In genomic region chr20:38307371-38308046, GRCh38 we compare ENCODE assay signal across 15 cellular contexts. TPM values are rescaled to one million over a fixed set of nuclear protein-coding genes. Genes with fewer than 3 reads are reported as not detected.
DNase-seq lines count a peak whose midpoint lies in the region; ATAC-seq, FAIRE-seq and TF ChIP-seq lines count a peak whose summit lies in the region.
"Had no signal": no experiment of that assay in that cellular context is flagged by ENCODE, and none has a peak within 500 bp of the region (broad histone marks: within the 10 kb centered on the region; RNA-seq: fewer than 3 reads in every experiment).

No MANE protein-coding gene starts in this region.

- BruUV-seq in MCF 10A (replicated peaks; lab: Mats Ljungman, UMichigan) (no TSS peak), HepG2 (replicated peaks; lab: Mats Ljungman, UMichigan) (no TSS peak)

- no peak overlapping the region for H3K4me3 Mint-ChIP-seq in MCF 10A (ENCODE audit: unreplicated experiment)
- no peak overlapping the region for H3K4me3 Mint-ChIP-seq in natural killer cell treated with Interleukin-12 subunit alpha and Interleukin-12 subunit beta and Interleukin-15 and Interleukin-18, amount 100 ng/mL, for 72 hours
- H3K4me3 Mint-ChIP-seq: activated naive CD4-positive, alpha-beta T cell treated with anti-CD3 and anti-CD28 coated beads, Interleukin-2, amount 50 U/mL, for 24 hours had no signal

- no peak overlapping the region for H3K9ac ChIP-seq in HepG2 (ENCODE audit: insufficient read depth, low read depth, low read length)
- H3K9ac ChIP-seq: KMS-11 had no signal

- DNase-seq in MCF 10A (ENCODE audit: unreplicated experiment) (peak; percentile 11), breast epithelium (ENCODE audit: low spot score in 2 of 2) (no peak), RKO (ENCODE audit: low spot score) (peak; percentile 39), fibroblast of mammary gland (ENCODE audit: low read depth) (peak; percentile 74), HAP-1 (ENCODE audit: low spot score in 2 of 2) (no peak), HepG2 (ENCODE audit: low spot score) (no peak), midbrain (lab: John Stamatoyannopoulos, UW) (no peak)
- no peak for DNase-seq in natural killer cell treated with Interleukin-12 subunit alpha and Interleukin-12 subunit beta and Interleukin-15 and Interleukin-18, amount 100 ng/mL, for 72 hours (ENCODE audit: low spot score)
- DNase-seq: DMS53; stimulated activated CD4-positive, alpha-beta T cell treated with anti-CD3 and anti-CD28 coated beads, Interleukin-2, amount 100 ng/mL, for 24 hours; trophoblast cell had no signal

- no peak for ATAC-seq in HepG2
- ATAC-seq in natural killer cell treated with Interleukin-12 subunit alpha and Interleukin-12 subunit beta and Interleukin-15 and Interleukin-18, amount 100 ng/mL, for 72 hours, result no peak

- TF ChIP-seq POLR2A in breast epithelium (IDR thresholded peaks at IDR 0.05) (no peak), HepG2 (IDR thresholded peaks at IDR 0.05; ENCODE audit: insufficient read depth in 1 of 2, low read depth in 2 of 2, low read length in 2 of 2) (no peak)

- no peaks in the 10 kb centered on the region for H4K20me1 ChIP-seq in HepG2 (ENCODE audit: insufficient read depth, low read length)

- H3K27ac ChIP-seq in breast epithelium (no peak overlapping the region), HepG2 (ENCODE audit: extremely low read length, insufficient read depth, low read length) (no peak overlapping the region)
- H3K27ac ChIP-seq: KMS-11 had no signal

- FAIRE-seq in HepG2 (lab: Jason Lieb, UNC), result no peak

- no peaks in the 10 kb centered on the region for H3K27me3 ChIP-seq in breast epithelium
- peaks cover 13% of the 10 kb centered on the region; the same call in 1 of the 2 replicates for H3K27me3 ChIP-seq in HAP-1 (ENCODE audit: low read depth)
- H3K27me3 ChIP-seq in HepG2 (ENCODE audit: control insufficient read depth in 1 of 2, insufficient read depth in 2 of 2, low read length in 2 of 2), result peaks cover 2 to 17% of the 10 kb centered on the region in 2 experiments; a peak in 2 of 5 replicates

- H3K4me2 ChIP-seq in HepG2 (ENCODE audit: low read depth, low read length), result no peak overlapping the region
- H3K4me2 ChIP-seq: KMS-11 had no signal

- POLR2A ChIA-PET in MCF 10A (lab: Yijun Ruan, JAX) (no interaction called here), HepG2 (lab: Yijun Ruan, JAX) (interaction anchor here (0.5 kb wide), 1 partner anchor 297 kb away, joined by 3 read pairs; no protein-coding TSS in a partner anchor)

- H3K9me3 ChIP-seq in breast epithelium (no peaks in the 10 kb centered on the region), HAP-1 (no peaks in the 10 kb centered on the region), HepG2 (ENCODE audit: low read length) (no peaks in the 10 kb centered on the region)

- no peak overlapping the region for H2AFZ ChIP-seq in HepG2 (ENCODE audit: low read length)

- TF ChIP-seq RAD21 in HepG2 (CRISPR knock-in tag; IDR thresholded peaks at IDR 0.05), result no peak

- CTCF ChIA-PET in MCF 10A (lab: Yijun Ruan, JAX), result interaction anchor here (0.6 to 1.1 kb wide), 5 partner anchors 11 to 743 kb away, joined by 3 to 6 read pairs (median 5); no protein-coding TSS in a partner anchor
- CTCF ChIA-PET in HepG2 (lab: Yijun Ruan, JAX; ENCODE audit: low intra/inter-chr PET ratio, low total read pairs), result no interaction called here

- 26% methylated on average over 8 of the region's 8 CpGs for WGBS in HepG2 (ENCODE audit: low lambda C conversion rate)

- H3K4me3 ChIP-seq in breast epithelium (no peak overlapping the region), fibroblast of mammary gland (ENCODE audit: control insufficient read depth, low read depth, low read length) (no peak overlapping the region), HAP-1 (no peak overlapping the region), HepG2 (replicated peaks in 1 of 3; ENCODE audit: insufficient read depth in 1 of 3, low read depth in 2 of 3, low read length in 3 of 3) (no peak overlapping the region)

- H3K27ac Mint-ChIP-seq in MCF 10A (ENCODE audit: low read depth, unreplicated experiment), result no peak overlapping the region
- no peak overlapping the region for H3K27ac Mint-ChIP-seq in natural killer cell treated with Interleukin-12 subunit alpha and Interleukin-12 subunit beta and Interleukin-15 and Interleukin-18, amount 100 ng/mL, for 72 hours
- H3K27ac Mint-ChIP-seq: activated naive CD4-positive, alpha-beta T cell treated with anti-CD3 and anti-CD28 coated beads, Interleukin-2, amount 50 U/mL, for 24 hours had no signal

- peaks cover 33% of the 10 kb centered on the region for H3K27me3 Mint-ChIP-seq in MCF 10A (ENCODE audit: insufficient read depth, unreplicated experiment)
- peaks cover 38 to 43% of the 10 kb centered on the region in 2 donors for H3K27me3 Mint-ChIP-seq in natural killer cell treated with Interleukin-12 subunit alpha and Interleukin-12 subunit beta and Interleukin-15 and Interleukin-18, amount 100 ng/mL, for 72 hours

- in situ Hi-C loops in HAP-1 (cut with MboI; ENCODE audit: low sequenced_read_pairs) (loop anchor here (10.0 kb wide), 1 partner anchor 63 kb away; no protein-coding TSS in a partner anchor), HepG2 (cut with HindIII; ENCODE audit: extremely low pct_ligation_motif_present, low pct_unique_long_range_greater_than_20kb) (no loop called here)

- H3K79me2 ChIP-seq in HepG2 (ENCODE audit: insufficient read depth, low read length), result no peaks in the 10 kb centered on the region

- intact Hi-C loops in MCF 10A (cut with micrococcal nuclease), result loop anchor here (5.0 kb wide), 1 partner anchor 135 kb away; no protein-coding TSS in a partner anchor
- intact Hi-C loops in breast epithelium (cut with DNase I; ENCODE audit: low total_unique reads), result no loop called here
- intact Hi-C loops in HepG2 (cut with micrococcal nuclease; ENCODE audit: unreplicated experiment), result no loop called here

- TF ChIP-seq EP300 in HepG2 (IDR thresholded peaks at IDR 0.05; ENCODE audit: low read depth in 2 of 2, low read length in 2 of 2), result no peak
- TF ChIP-seq EP300 in HepG2 (CRISPR knock-in tag; IDR thresholded peaks at IDR 0.05; ENCODE audit: borderline replicate concordance), result no peak

- no peaks in the 10 kb centered on the region for H3K9me3 Mint-ChIP-seq in MCF 10A (ENCODE audit: unreplicated experiment)
- H3K9me3 Mint-ChIP-seq in natural killer cell treated with Interleukin-12 subunit alpha and Interleukin-12 subunit beta and Interleukin-15 and Interleukin-18, amount 100 ng/mL, for 72 hours, result no peaks in the 10 kb centered on the region
- H3K9me3 Mint-ChIP-seq: activated naive CD4-positive, alpha-beta T cell treated with anti-CD3 and anti-CD28 coated beads, Interleukin-2, amount 50 U/mL, for 24 hours had no signal

- H3K36me3 ChIP-seq in breast epithelium, result no peaks in the 10 kb centered on the region
- no peaks in the 10 kb centered on the region for H3K36me3 ChIP-seq in HAP-1 (replicated peaks)
- no peaks in the 10 kb centered on the region for H3K36me3 ChIP-seq in HepG2 (replicated peaks in 1 of 2; ENCODE audit: control insufficient read depth in 1 of 2, insufficient read depth in 2 of 2, low read length in 2 of 2)

- H3K4me1 Mint-ChIP-seq in MCF 10A (ENCODE audit: insufficient read depth, unreplicated experiment), result no peaks in the 10 kb centered on the region
- peaks cover 20 to 21% of the 10 kb centered on the region in 2 donors for H3K4me1 Mint-ChIP-seq in natural killer cell treated with Interleukin-12 subunit alpha and Interleukin-12 subunit beta and Interleukin-15 and Interleukin-18, amount 100 ng/mL, for 72 hours (ENCODE audit: low read depth in 2 of 2)

- H3K4me1 ChIP-seq in breast epithelium (no peaks in the 10 kb centered on the region), HAP-1 (no peaks in the 10 kb centered on the region), HepG2 (ENCODE audit: insufficient read depth, low read length) (no peaks in the 10 kb centered on the region)

- no peaks in the 10 kb centered on the region for H3K36me3 Mint-ChIP-seq in MCF 10A (ENCODE audit: insufficient read depth, unreplicated experiment)
- no peaks in the 10 kb centered on the region for H3K36me3 Mint-ChIP-seq in natural killer cell treated with Interleukin-12 subunit alpha and Interleukin-12 subunit beta and Interleukin-15 and Interleukin-18, amount 100 ng/mL, for 72 hours
- H3K36me3 Mint-ChIP-seq: activated naive CD4-positive, alpha-beta T cell treated with anti-CD3 and anti-CD28 coated beads, Interleukin-2, amount 50 U/mL, for 24 hours had no signal

- TF ChIP-seq CTCF in MCF 10A (IDR thresholded peaks at IDR 0.05; ENCODE audit: unreplicated experiment) (no peak), breast epithelium (IDR thresholded peaks at IDR 0.05) (no peak), fibroblast of mammary gland (conservative IDR thresholded peaks at IDR 0.05; ENCODE audit: control insufficient read depth, insufficient read depth, low read depth, low read length) (no peak), HepG2 (CRISPR knock-in tag; IDR thresholded peaks at IDR 0.05) (no peak)

RNA-seq across cellular contexts. Expression of gene BPI, which starts 3.6 kb away (rescaled TPM):
- total RNA-seq in MCF 10A (2022) (not detected in 2 replicates), breast epithelium (under 1 TPM in 1 of 3 donors, not detected in 2; 0.59 TPM), HepG2 (2016; rRNA removed; fragmentation: Illumina TruSeq; extraction: Trizol) (not detected in 2 replicates)
- not detected in 2 replicates for total RNA-seq in HepG2 (2016; cell fraction: cytosol; rRNA removed; fragmentation: Illumina TruSeq; extraction: Trizol; ENCODE audit: low read depth)
- not detected in 2 replicates for total RNA-seq in HepG2 (2016; cell fraction: insoluble cytoplasmic fraction; rRNA removed; fragmentation: Illumina TruSeq; extraction: Trizol)
- not detected in 2 replicates for total RNA-seq in HepG2 (2016; cell fraction: membrane; rRNA removed; fragmentation: Illumina TruSeq; extraction: Trizol)
- not detected in 2 replicates for total RNA-seq in HepG2 (2016; cell fraction: nucleus; rRNA removed; fragmentation: Illumina TruSeq; extraction: Trizol)
- polyA plus RNA-seq in HepG2 (2011; rRNA removed), result not detected in 2 replicates
- polyA plus RNA-seq in HepG2 (2011; cell fraction: cytosol; rRNA removed), result not detected in 2 replicates
- polyA plus RNA-seq in HepG2 (2011; cell fraction: nucleus; rRNA removed), result not detected in 2 replicates
- polyA plus RNA-seq in HepG2 (2012), result not detected in 2 replicates
- polyA plus RNA-seq in HepG2 (2016; cell fraction: cytosol; fragmentation: Illumina TruSeq; extraction: Trizol; ENCODE audit: low read depth), result not detected in 2 replicates
- polyA plus RNA-seq in HepG2 (2016; cell fraction: insoluble cytoplasmic fraction; fragmentation: Illumina TruSeq; extraction: Trizol; ENCODE audit: low read depth), result not detected in 2 replicates
- not detected in 2 replicates for polyA plus RNA-seq in HepG2 (2016; cell fraction: membrane; fragmentation: Illumina TruSeq; extraction: Trizol; ENCODE audit: low read depth)
- not detected in 2 replicates for polyA plus RNA-seq in HepG2 (2016; cell fraction: nucleus; fragmentation: Illumina TruSeq; extraction: Trizol; ENCODE audit: insufficient read depth, low read depth)
- polyA minus RNA-seq in HepG2 (2011; rRNA and poly(A)+ RNA removed; ENCODE audit: low replicate concordance), result not detected in 2 replicates
- not detected in 2 replicates for polyA minus RNA-seq in HepG2 (2011; cell fraction: cytosol; rRNA and poly(A)+ RNA removed)
- polyA minus RNA-seq in HepG2 (2011; cell fraction: nucleus; rRNA and poly(A)+ RNA removed), result not detected in 2 replicates
- not detected for total RNA-seq in natural killer cell treated with Interleukin-12 subunit alpha and Interleukin-12 subunit beta and Interleukin-15 and Interleukin-18, amount 100 ng/mL, for 72 hours
- total RNA-seq: epithelial cell of proximal tubule, SK-MEL-5 had no signal

RNA-seq across cellular contexts. Expression of gene LBP, which starts 38.8 kb away (rescaled TPM):
- total RNA-seq in MCF 10A (2022) (not detected in 2 replicates), breast epithelium (10 to 100 TPM in 1 of 3 donors, 1 to 10 TPM in 1, under 1 TPM in 1; 0.73 to 15.0 (median 3.9) TPM), HepG2 (2016; rRNA removed; fragmentation: Illumina TruSeq; extraction: Trizol) (0.20 TPM in 1 of 2 replicates, not detected in the other)
- total RNA-seq in HepG2 (2016; cell fraction: cytosol; rRNA removed; fragmentation: Illumina TruSeq; extraction: Trizol; ENCODE audit: low read depth), result not detected in 2 replicates
- total RNA-seq in HepG2 (2016; cell fraction: insoluble cytoplasmic fraction; rRNA removed; fragmentation: Illumina TruSeq; extraction: Trizol), result 0.06 TPM in 1 of 2 replicates, not detected in the other
- total RNA-seq in HepG2 (2016; cell fraction: membrane; rRNA removed; fragmentation: Illumina TruSeq; extraction: Trizol), result 0.09 TPM in 1 of 2 replicates, not detected in the other
- total RNA-seq in HepG2 (2016; cell fraction: nucleus; rRNA removed; fragmentation: Illumina TruSeq; extraction: Trizol), result not detected in 2 replicates
- 0.07 and 0.26 TPM in 2 replicates for polyA plus RNA-seq in HepG2 (2011; rRNA removed)
- 0.17 and 0.32 TPM in 2 replicates for polyA plus RNA-seq in HepG2 (2011; cell fraction: cytosol; rRNA removed)
- polyA plus RNA-seq in HepG2 (2011; cell fraction: nucleus; rRNA removed), result 0.08 and 0.14 TPM in 2 replicates
- 0.20 TPM in 1 of 2 replicates, not detected in the other for polyA plus RNA-seq in HepG2 (2012)
- polyA plus RNA-seq in HepG2 (2016; cell fraction: cytosol; fragmentation: Illumina TruSeq; extraction: Trizol; ENCODE audit: low read depth), result 0.08 TPM in 1 of 2 replicates, not detected in the other
- not detected in 2 replicates for polyA plus RNA-seq in HepG2 (2016; cell fraction: insoluble cytoplasmic fraction; fragmentation: Illumina TruSeq; extraction: Trizol; ENCODE audit: low read depth)
- 0.10 TPM in 1 of 2 replicates, not detected in the other for polyA plus RNA-seq in HepG2 (2016; cell fraction: membrane; fragmentation: Illumina TruSeq; extraction: Trizol; ENCODE audit: low read depth)
- polyA plus RNA-seq in HepG2 (2016; cell fraction: nucleus; fragmentation: Illumina TruSeq; extraction: Trizol; ENCODE audit: insufficient read depth, low read depth), result not detected in 2 replicates
- polyA minus RNA-seq in HepG2 (2011; rRNA and poly(A)+ RNA removed; ENCODE audit: low replicate concordance), result 0.72 TPM in 1 of 2 replicates, not detected in the other
- polyA minus RNA-seq in HepG2 (2011; cell fraction: cytosol; rRNA and poly(A)+ RNA removed), result not detected in 2 replicates
- polyA minus RNA-seq in HepG2 (2011; cell fraction: nucleus; rRNA and poly(A)+ RNA removed), result not detected in 2 replicates
- not detected for total RNA-seq in natural killer cell treated with Interleukin-12 subunit alpha and Interleukin-12 subunit beta and Interleukin-15 and Interleukin-18, amount 100 ng/mL, for 72 hours
- total RNA-seq: epithelial cell of proximal tubule, SK-MEL-5 had no signal

RNA-seq across cellular contexts. Expression of gene KIAA1755, which starts 47.0 kb away (rescaled TPM):
- total RNA-seq in MCF 10A (2022) (not detected in 2 replicates), breast epithelium (1 to 10 TPM; 2.1 to 5.1 (median 4.3) TPM), HepG2 (2016; rRNA removed; fragmentation: Illumina TruSeq; extraction: Trizol) (0.04 and 0.07 TPM in 2 replicates)
- not detected in 2 replicates for total RNA-seq in HepG2 (2016; cell fraction: cytosol; rRNA removed; fragmentation: Illumina TruSeq; extraction: Trizol; ENCODE audit: low read depth)
- total RNA-seq in HepG2 (2016; cell fraction: insoluble cytoplasmic fraction; rRNA removed; fragmentation: Illumina TruSeq; extraction: Trizol), result not detected in 2 replicates
- total RNA-seq in HepG2 (2016; cell fraction: membrane; rRNA removed; fragmentation: Illumina TruSeq; extraction: Trizol), result not detected in 2 replicates
- total RNA-seq in HepG2 (2016; cell fraction: nucleus; rRNA removed; fragmentation: Illumina TruSeq; extraction: Trizol), result not detected in 2 replicates
- polyA plus RNA-seq in HepG2 (2011; rRNA removed), result not detected in 2 replicates
- polyA plus RNA-seq in HepG2 (2011; cell fraction: cytosol; rRNA removed), result not detected in 2 replicates
- polyA plus RNA-seq in HepG2 (2011; cell fraction: nucleus; rRNA removed), result not detected in 2 replicates
- not detected in 2 replicates for polyA plus RNA-seq in HepG2 (2012)
- polyA plus RNA-seq in HepG2 (2016; cell fraction: cytosol; fragmentation: Illumina TruSeq; extraction: Trizol; ENCODE audit: low read depth), result not detected in 2 replicates
- polyA plus RNA-seq in HepG2 (2016; cell fraction: insoluble cytoplasmic fraction; fragmentation: Illumina TruSeq; extraction: Trizol; ENCODE audit: low read depth), result not detected in 2 replicates
- polyA plus RNA-seq in HepG2 (2016; cell fraction: membrane; fragmentation: Illumina TruSeq; extraction: Trizol; ENCODE audit: low read depth), result not detected in 2 replicates
- not detected in 2 replicates for polyA plus RNA-seq in HepG2 (2016; cell fraction: nucleus; fragmentation: Illumina TruSeq; extraction: Trizol; ENCODE audit: insufficient read depth, low read depth)
- polyA minus RNA-seq in HepG2 (2011; rRNA and poly(A)+ RNA removed; ENCODE audit: low replicate concordance), result 0.02 TPM in 1 of 2 replicates, not detected in the other
- not detected in 2 replicates for polyA minus RNA-seq in HepG2 (2011; cell fraction: cytosol; rRNA and poly(A)+ RNA removed)
- not detected in 2 replicates for polyA minus RNA-seq in HepG2 (2011; cell fraction: nucleus; rRNA and poly(A)+ RNA removed)
- total RNA-seq in natural killer cell treated with Interleukin-12 subunit alpha and Interleukin-12 subunit beta and Interleukin-15 and Interleukin-18, amount 100 ng/mL, for 72 hours, result not detected
- total RNA-seq: SK-MEL-5 had no signal

Comparison
In these comparisons a context has a peak if more than half of its experiments do, and no peak if none do; other contexts are left out.
1. DNase-seq: peak in MCF 10A (single experiment), RKO (single experiment) and fibroblast of mammary gland (single experiment); none in breast epithelium (0 of 2), HAP-1 (0 of 2), HepG2 (single experiment), midbrain (single experiment) and natural killer cell treated with Interleukin-12 subunit alpha and Interleukin-12 subunit beta and Interleukin-15 and Interleukin-18, amount 100 ng/mL, for 72 hours (single experiment).